8 cellular contexts compared by ENCODE assay signal in the genomic region with DNA sequence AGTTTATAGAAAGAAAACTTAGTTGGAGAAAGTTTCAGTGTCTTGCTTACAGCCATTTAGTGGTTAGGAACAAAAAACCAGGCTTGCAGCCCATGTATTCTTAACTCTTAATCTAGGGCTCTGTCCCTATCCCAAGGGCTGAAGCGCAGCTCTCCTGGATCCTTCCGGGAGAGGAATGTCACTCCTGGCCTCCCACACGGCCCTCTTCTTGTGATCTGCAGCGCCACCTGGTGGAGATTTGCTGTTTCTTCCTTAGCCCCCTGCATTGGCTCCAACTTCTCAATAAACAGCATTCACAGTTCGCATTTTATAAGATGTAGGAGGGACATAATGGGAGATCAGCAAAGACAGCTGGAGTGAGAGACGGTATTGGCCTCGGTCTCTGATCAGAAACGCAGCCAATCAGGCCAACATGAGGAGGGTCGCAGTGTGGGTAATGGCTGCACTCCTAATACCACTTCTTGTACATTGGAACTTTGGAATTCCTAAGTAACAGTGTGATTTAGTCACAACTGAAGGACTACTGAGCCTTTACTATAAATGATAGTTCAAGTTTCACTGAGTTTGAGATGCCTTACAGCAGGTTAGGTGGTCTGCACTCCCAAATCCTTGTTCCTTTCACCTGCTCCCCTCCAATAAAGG.
DNase-seq lines count a peak whose midpoint lies in the region; ATAC-seq, FAIRE-seq and TF ChIP-seq lines count a peak whose summit lies in the region.

No MANE protein-coding gene starts in this region.

- no peak overlapping the region for H3K27ac ChIP-seq in lung (ENCODE audit: low read depth in 1 of 2, low read length in 1 of 2)
- H3K27ac ChIP-seq in stomach = no peak overlapping the region

- H3K4me3 ChIP-seq in lung = no peak overlapping the region
- no peak overlapping the region for H3K4me3 ChIP-seq in stomach

- DNase-seq in D721Med (ENCODE audit: insufficient read length, low spot score) (peak; percentile 63), NCI-H1092 (lab: John Stamatoyannopoulos, UW) (peak; percentile 77), SW 1271 (lab: John Stamatoyannopoulos, UW) (peak; percentile 17 to 35), dermis microvascular lymphatic vessel endothelial cell (ENCODE audit: low read depth in 2 of 2) (peak; percentile 28 to 72), lung (ENCODE audit: low spot score) (peak; percentile 69), stomach (peak; percentile 76)
- DNase-seq in activated CD4-positive, CD25-positive, alpha-beta regulatory T cell (lab: John Stamatoyannopoulos, UW) = no peak

- intact Hi-C loops in stomach (cut with DNase I; ENCODE audit: low total_unique reads) = no loop called here

- TF ChIP-seq CTCF in D721Med (IDR thresholded peaks at IDR 0.05; ENCODE audit: insufficient read depth, missing control alignments) = peak; percentile 99
- peak; percentile 59 for TF ChIP-seq CTCF in lung (IDR thresholded peaks at IDR 0.05; ENCODE audit: control extremely low read depth, extremely low read depth)
- TF ChIP-seq CTCF in stomach (IDR thresholded peaks at IDR 0.05) = peak in 6 of 7 experiments; percentile 15 to 79 (median 70)

- no peak for FAIRE-seq in D721Med (lab: Jason Lieb, UNC)

- H3K9me3 ChIP-seq in lung (ENCODE audit: control insufficient read depth in 2 of 2, insufficient read depth in 1 of 2, low read length in 1 of 2) (no peaks in the 10 kb centered on the region), stomach (no peaks in the 10 kb centered on the region)

- TF ChIP-seq EP300 in stomach (IDR thresholded peaks at IDR 0.05) = no peak

- H3K36me3 ChIP-seq in lung (ENCODE audit: control insufficient read depth in 2 of 2, insufficient read depth in 2 of 2, low read length in 2 of 2) (no peaks in the 10 kb centered on the region), stomach (no peaks in the 10 kb centered on the region)

- WGBS in lung, 2 donors = 16 to 20% methylated on average over 9 of the region's 9 CpGs
- WGBS in stomach, 5 donors = 10 to 13% (median 12%) methylated on average over 9 of the region's 9 CpGs

- H3K4me1 ChIP-seq in lung (ENCODE audit: control insufficient read depth in 2 of 2, insufficient read depth in 2 of 2, low read length in 2 of 2) (no peaks in the 10 kb centered on the region), stomach (no peaks in the 10 kb centered on the region)

- no peak for TF ChIP-seq POLR2A in stomach (IDR thresholded peaks at IDR 0.05)

- no peaks in the 10 kb centered on the region for H3K27me3 ChIP-seq in lung (ENCODE audit: control insufficient read depth, insufficient read depth)
- H3K27me3 ChIP-seq in stomach = no peaks in the 10 kb centered on the region

- ATAC-seq in GM21447 (IDR thresholded peaks at IDR 0.05; ENCODE audit: unreplicated experiment) (peak; percentile 55), lung (ENCODE audit: insufficient read depth, low FRiP score) (peak; percentile 54)

Comparison
In these comparisons a context has a peak if more than half of its experiments do, and no peak if none do; other contexts are left out.
1. DNase-seq: peak in D721Med (single experiment), NCI-H1092 (single experiment), SW 1271 (2 of 2), dermis microvascular lymphatic vessel endothelial cell (2 of 2), lung (single experiment) and stomach (single experiment); none in activated CD4-positive, CD25-positive, alpha-beta regulatory T cell (0 of 4).
2. Peak in every context shown above with its lines, with median percentiles within 50 percentile points of each other: CTCF ChIP-seq.